Comparison of ENCODE assay signal across 8 cellular contexts in the genomic region with DNA sequence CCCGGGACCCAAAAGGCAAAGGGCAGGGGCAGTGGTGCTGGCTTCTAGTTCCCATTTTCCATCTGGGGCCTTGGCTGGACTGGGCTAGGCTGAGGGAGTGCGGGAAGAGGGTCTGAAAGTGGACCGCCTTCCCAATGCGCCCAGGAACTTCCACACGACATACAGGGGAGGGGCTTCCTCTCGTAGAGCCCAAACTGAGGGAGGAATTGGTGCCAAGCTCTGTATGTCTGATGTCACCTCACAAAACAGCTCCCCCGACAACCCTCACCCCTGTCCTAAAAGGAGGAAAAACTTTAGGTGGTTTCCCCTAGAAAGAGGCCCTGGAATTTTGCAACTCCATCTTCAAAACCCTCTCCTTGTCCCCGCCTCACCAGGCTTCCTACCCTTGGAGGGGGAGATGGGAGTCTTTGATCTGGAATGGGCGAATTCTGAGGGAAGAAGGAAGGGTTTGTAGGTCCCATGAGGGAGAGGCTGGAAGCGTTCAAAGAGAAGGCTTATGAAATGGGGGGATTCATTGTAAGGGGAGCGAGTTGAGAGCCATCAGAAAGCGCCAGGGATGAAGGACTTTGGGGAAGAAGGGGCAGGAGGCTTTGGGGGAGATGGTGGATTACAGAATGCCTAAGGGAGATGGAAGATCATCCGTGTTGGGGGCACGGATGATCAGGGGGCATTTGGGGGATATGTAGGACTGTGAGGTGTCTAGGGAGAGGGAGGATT. TPM values are rescaled to one million over a fixed set of nuclear protein-coding genes. Genes with fewer than 3 reads are reported as not detected.
A peak's percentile ranks its signal among the peaks of the same experiment; 100 is the strongest.
DNase-seq lines count a peak whose midpoint lies in the region; ATAC-seq lines count a peak whose summit lies in the region.

No MANE protein-coding gene starts in this region.

- H3K27ac ChIP-seq in stomach smooth muscle (ENCODE audit: low read length): no peak overlapping the region

- peaks cover 12% of the 10 kb centered on the region for H3K27me3 Mint-ChIP-seq in activated naive CD8-positive, alpha-beta T cell treated with anti-CD3 and anti-CD28 coated beads, Interleukin-2, amount 10 ng/mL, durations not matched to agents 7 days and 5 days
- peaks cover 0 to 19% (median 6%) of the 10 kb centered on the region in 3 donors for H3K27me3 Mint-ChIP-seq in immature natural killer cell (ENCODE audit: low read depth in 3 of 3)

- H3K4me3 Mint-ChIP-seq in activated naive CD8-positive, alpha-beta T cell treated with anti-CD3 and anti-CD28 coated beads, Interleukin-2, amount 10 ng/mL, durations not matched to agents 7 days and 5 days: peak overlapping the region; percentile 93
- peak overlapping the region; percentile 95 to 99 (median 98) for H3K4me3 Mint-ChIP-seq in immature natural killer cell

- peaks cover 28% of the 10 kb centered on the region for H3K4me1 Mint-ChIP-seq in activated naive CD8-positive, alpha-beta T cell treated with anti-CD3 and anti-CD28 coated beads, Interleukin-2, amount 10 ng/mL, durations not matched to agents 7 days and 5 days
- peaks cover 64% of the 10 kb centered on the region in 2 donors for H3K4me1 Mint-ChIP-seq in immature natural killer cell

- no peaks in the 10 kb centered on the region for H3K36me3 ChIP-seq in stomach smooth muscle (ENCODE audit: control insufficient read depth in 2 of 2, insufficient read depth in 2 of 2, low read length in 2 of 2)

- H3K9me3 Mint-ChIP-seq in activated naive CD8-positive, alpha-beta T cell treated with anti-CD3 and anti-CD28 coated beads, Interleukin-2, amount 10 ng/mL, durations not matched to agents 7 days and 5 days: no peaks in the 10 kb centered on the region
- peaks cover 0 to 2% (median 0%) of the 10 kb centered on the region in 6 donors for H3K9me3 Mint-ChIP-seq in immature natural killer cell

- H3K4me1 ChIP-seq in stomach smooth muscle (ENCODE audit: control insufficient read depth, insufficient read depth, low read length): peaks cover 22% of the 10 kb centered on the region

- H3K9ac ChIP-seq in stomach smooth muscle (ENCODE audit: low read length in 2 of 2): peak overlapping the region; percentile 91 to 95

- H3K36me3 Mint-ChIP-seq in activated naive CD8-positive, alpha-beta T cell treated with anti-CD3 and anti-CD28 coated beads, Interleukin-2, amount 10 ng/mL, durations not matched to agents 7 days and 5 days: no peaks in the 10 kb centered on the region
- no peaks in the 10 kb centered on the region for H3K36me3 Mint-ChIP-seq in immature natural killer cell

- peak; percentile 2 for ATAC-seq in activated naive CD8-positive, alpha-beta T cell treated with anti-CD3 and anti-CD28 coated beads, Interleukin-2, amount 10 ng/mL, durations not matched to agents 7 days and 5 days (ENCODE audit: low read depth)
- no peak for ATAC-seq in HG03196 (IDR thresholded peaks at IDR 0.05; ENCODE audit: unreplicated experiment)
- ATAC-seq in HG03439 (IDR thresholded peaks at IDR 0.05; ENCODE audit: unreplicated experiment): no peak

- peak overlapping the region; percentile 87 to 91 for H3K4me3 ChIP-seq in stomach smooth muscle (ENCODE audit: low read length in 2 of 2)

- H3K27ac Mint-ChIP-seq in activated naive CD8-positive, alpha-beta T cell treated with anti-CD3 and anti-CD28 coated beads, Interleukin-2, amount 10 ng/mL, durations not matched to agents 7 days and 5 days: peak overlapping the region; percentile 87
- peak overlapping the region; percentile 90 to 99 (median 98) for H3K27ac Mint-ChIP-seq in immature natural killer cell

- H3K27me3 ChIP-seq in stomach smooth muscle (ENCODE audit: control insufficient read depth in 1 of 2, insufficient read depth in 2 of 2, low read length in 2 of 2): no peaks in the 10 kb centered on the region

- peak; percentile 8 for DNase-seq in activated naive CD4-positive, alpha-beta T cell treated with Interleukin-2 at 50 U/mL for 16 hours
- DNase-seq in activated naive CD4-positive, alpha-beta T cell (lab: John Stamatoyannopoulos, UW): no peak
- DNase-seq in activated naive CD8-positive, alpha-beta T cell treated with anti-CD3 and anti-CD28 coated beads, Interleukin-2, amount 10 ng/mL, durations not matched to agents 7 days and 5 days: no peak
- DNase-seq in immature natural killer cell: no peak
- DNase-seq in activated CD4-positive, alpha-beta T cell treated with anti-CD3 and anti-CD28 coated beads for 48 hours: no peak

- H3K9me3 ChIP-seq in stomach smooth muscle (ENCODE audit: control insufficient read depth in 2 of 2, low read length in 2 of 2): no peaks in the 10 kb centered on the region

- POLR2A ChIA-PET in activated naive CD8-positive, alpha-beta T cell treated with anti-CD3 and anti-CD28 coated beads, Interleukin-2, amount 10 ng/mL, durations not matched to agents 7 days and 5 days (lab: Charles Lee): interaction anchor here (0.5 kb wide), 1 partner anchor 11 kb away, joined by 5 read pairs; no protein-coding TSS in a partner anchor

RNA-seq across cellular contexts. Expression of gene GLTP, which starts 0.9 kb away (rescaled TPM):
- total RNA-seq in activated naive CD8-positive, alpha-beta T cell treated with anti-CD3 and anti-CD28 coated beads, Interleukin-2, amount 10 ng/mL, durations not matched to agents 7 days and 5 days: 10 to 100 TPM; 18.3 to 20.2 TPM
- 10 to 100 TPM; 64.8 to 95.1 (median 71.9) TPM for polyA plus RNA-seq in immature natural killer cell

RNA-seq across cellular contexts. Expression of gene TCHP, which starts 20.6 kb away (rescaled TPM):
- 10 to 100 TPM; 34.4 to 37.2 TPM for total RNA-seq in activated naive CD8-positive, alpha-beta T cell treated with anti-CD3 and anti-CD28 coated beads, Interleukin-2, amount 10 ng/mL, durations not matched to agents 7 days and 5 days
- 10 to 100 TPM in 1 of 3 donors, 1 to 10 TPM in 2; 2.9 to 22.8 (median 9.1) TPM for polyA plus RNA-seq in immature natural killer cell

RNA-seq across cellular contexts. Expression of gene TRPV4, which starts 46.3 kb away (rescaled TPM):
- not detected for total RNA-seq in activated naive CD8-positive, alpha-beta T cell treated with anti-CD3 and anti-CD28 coated beads, Interleukin-2, amount 10 ng/mL, durations not matched to agents 7 days and 5 days
- polyA plus RNA-seq in immature natural killer cell: not detected
